17 cellular contexts compared by ENCODE assay signal in genomic region chr12:92988622-92989130, GRCh38. TPM values are rescaled to one million over a fixed set of nuclear protein-coding genes. Genes with fewer than 3 reads are reported as not detected.
A peak's percentile ranks its signal among the peaks of the same experiment; 100 is the strongest.
DNase-seq lines count a peak whose midpoint lies in the region; ATAC-seq and TF ChIP-seq lines count a peak whose summit lies in the region.
"Had no signal": no experiment of that assay in that cellular context is flagged by ENCODE, and none has a peak within 500 bp of the region (broad histone marks: within the 10 kb centered on the region; RNA-seq: fewer than 3 reads in every experiment).

No MANE protein-coding gene starts in this region.

- no peak for ATAC-seq in SK-N-SH treated with all-trans-retinoic acid at 6 μM for 48 hours
- ATAC-seq in GM21526 (IDR thresholded peaks at IDR 0.05; ENCODE audit: low FRiP score, unreplicated experiment), result peak; percentile 1
- ATAC-seq in activated naive CD8-positive, alpha-beta T cell treated with anti-CD3 and anti-CD28 coated beads, Interleukin-2, amount 50 U/mL, for 24 hours, result no peak

- TF ChIP-seq EP300 in SK-N-SH (IDR thresholded peaks at IDR 0.05; ENCODE audit: borderline replicate concordance in 1 of 2, low read depth in 1 of 2, low read length in 1 of 2), result no peak

- H3K9ac ChIP-seq in SK-N-SH (no peak overlapping the region), parathyroid adenoma (no peak overlapping the region)

- no peaks in the 10 kb centered on the region for H3K9me2 ChIP-seq in SK-N-SH

- H3K27me3 ChIP-seq in SK-N-SH (ENCODE audit: insufficient read depth), result no peaks in the 10 kb centered on the region
- H3K27me3 ChIP-seq in parathyroid adenoma (ENCODE audit: control insufficient read depth, insufficient read depth, low read length), result no peaks in the 10 kb centered on the region

- DNase-seq in SK-N-SH (no peak), activated gamma-delta T cell treated with Interleukin-2 at 50 U/mL for 16 hours (no peak), NCI-H1694 (lab: John Stamatoyannopoulos, UW) (no peak), hepatic stellate cell (ENCODE audit: low spot score) (no peak)
- no peak for DNase-seq in activated naive CD8-positive, alpha-beta T cell treated with anti-CD3 and anti-CD28 coated beads, Interleukin-2, amount 50 U/mL, for 24 hours
- DNase-seq: activated naive CD4-positive, alpha-beta T cell; cortex of kidney; DMS 273 treated with DMSO at 0.1 percent for 48 hours; kidney glomerular epithelial cell; midbrain; NCI-H187 treated with DMSO at 0.1 percent for 48 hours; NCI-H446 had no signal

- H3K9me3 ChIP-seq in SK-N-SH, result peaks cover 9% of the 10 kb centered on the region
- H3K9me3 ChIP-seq in parathyroid adenoma (ENCODE audit: control insufficient read depth, low read length), result no peaks in the 10 kb centered on the region

- no peaks in the 10 kb centered on the region for H3F3A ChIP-seq in SK-N-SH (replicated peaks; ENCODE audit: insufficient read depth)

- no peak overlapping the region for H3K4me2 ChIP-seq in SK-N-SH
- no peak overlapping the region for H3K4me2 ChIP-seq in parathyroid adenoma (ENCODE audit: low read length)
- H3K4me2 ChIP-seq: GM23338 had no signal

- H4K20me1 ChIP-seq in SK-N-SH (ENCODE audit: insufficient read depth), result no peaks in the 10 kb centered on the region

- H3K4me3 Mint-ChIP-seq in activated naive CD8-positive, alpha-beta T cell treated with anti-CD3 and anti-CD28 coated beads, Interleukin-2, amount 50 U/mL, for 24 hours, result no peak overlapping the region
- H3K4me3 Mint-ChIP-seq: GM23338, neural crest cell had no signal

- no peaks in the 10 kb centered on the region for H3K9me3 Mint-ChIP-seq in activated naive CD8-positive, alpha-beta T cell treated with anti-CD3 and anti-CD28 coated beads, Interleukin-2, amount 50 U/mL, for 24 hours

- no peak for TF ChIP-seq RAD21 in SK-N-SH (IDR thresholded peaks at IDR 0.05; ENCODE audit: low read length)

- CTCF ChIA-PET in SK-N-SH (lab: Yijun Ruan, JAX), result interaction anchor here (0.9 to 6.4 kb wide), 8 partner anchors 9 to 1113 kb away, joined by 4 to 102 read pairs (median 26); no protein-coding TSS in a partner anchor

- 48% methylated on average over 1 of the region's 1 CpG for WGBS in SK-N-SH (ENCODE audit: low lambda C conversion rate)

- H3K27me3 Mint-ChIP-seq in activated naive CD8-positive, alpha-beta T cell treated with anti-CD3 and anti-CD28 coated beads, Interleukin-2, amount 50 U/mL, for 24 hours, result no peaks in the 10 kb centered on the region

- H3K36me3 Mint-ChIP-seq in activated naive CD8-positive, alpha-beta T cell treated with anti-CD3 and anti-CD28 coated beads, Interleukin-2, amount 50 U/mL, for 24 hours (ENCODE audit: low read depth), result no peaks in the 10 kb centered on the region

- H2AFZ ChIP-seq in SK-N-SH (ENCODE audit: low read depth) (no peak overlapping the region), parathyroid adenoma (peak overlapping the region; percentile 54)

- no peak for TF ChIP-seq CTCF in SK-N-SH (IDR thresholded peaks at IDR 0.05)
- no peak for TF ChIP-seq CTCF in parathyroid adenoma (IDR thresholded peaks at IDR 0.05)

- H3K4me1 ChIP-seq in SK-N-SH (ENCODE audit: control insufficient read depth in 1 of 2, insufficient read depth in 2 of 2, low read depth in 1 of 2, low read length in 1 of 2) (peaks cover 0 to 5% of the 10 kb centered on the region in 2 experiments; a peak in 1 of 4 replicates), parathyroid adenoma (peaks cover 13% of the 10 kb centered on the region)

- H3K36me3 ChIP-seq in SK-N-SH (replicated peaks in 1 of 2; ENCODE audit: control insufficient read depth in 1 of 2, insufficient read depth in 2 of 2, low read length in 1 of 2) (no peaks in the 10 kb centered on the region), parathyroid adenoma (ENCODE audit: control insufficient read depth, insufficient read depth, low read length) (no peaks in the 10 kb centered on the region)

- H3K4me3 ChIP-seq in SK-N-SH (ENCODE audit: low read depth in 2 of 2, low read length in 1 of 2) (no peak overlapping the region), parathyroid adenoma (ENCODE audit: low read depth, low read length) (no peak overlapping the region)
- H3K4me3 ChIP-seq: GM23338 had no signal

- POLR2A ChIA-PET in SK-N-SH (lab: Yijun Ruan, JAX), result no interaction called here

- H3K27ac ChIP-seq in SK-N-SH (ENCODE audit: low read depth in 2 of 2, low read length in 1 of 2), result no peak overlapping the region; a peak in 1 of 4 replicates
- H3K27ac ChIP-seq in parathyroid adenoma, result peak overlapping the region; percentile 22

- H3K79me2 ChIP-seq in SK-N-SH (ENCODE audit: insufficient read depth) (no peaks in the 10 kb centered on the region), parathyroid adenoma (no peaks in the 10 kb centered on the region)

- peak overlapping the region; percentile 97 for H3K27ac Mint-ChIP-seq in activated naive CD8-positive, alpha-beta T cell treated with anti-CD3 and anti-CD28 coated beads, Interleukin-2, amount 50 U/mL, for 24 hours
- H3K27ac Mint-ChIP-seq: GM23338 had no signal

- H3K4me1 Mint-ChIP-seq in activated naive CD8-positive, alpha-beta T cell treated with anti-CD3 and anti-CD28 coated beads, Interleukin-2, amount 50 U/mL, for 24 hours, result peaks cover 51% of the 10 kb centered on the region

TF ChIP-seq in SK-N-SH treated with all-trans-retinoic acid at 6 μM for 48 hours, 23 proteins besides CTCF, POLR2A, EP300 and RAD21 (continues in another document):
- peak; percentile 64 for TF ChIP-seq ISL1 (CRISPR knock-in tag; IDR thresholded peaks at IDR 0.05)
- no peak for TF ChIP-seq CSRNP3 (CRISPR knock-in tag; IDR thresholded peaks at IDR 0.05)
- TF ChIP-seq GLIS3 (CRISPR knock-in tag; IDR thresholded peaks at IDR 0.05), result no peak
- TF ChIP-seq CREB5 (CRISPR knock-in tag; IDR thresholded peaks at IDR 0.05; ENCODE audit: low read depth), result no peak
- no peak for TF ChIP-seq RARB (CRISPR knock-in tag; IDR thresholded peaks at IDR 0.05)

TF ChIP-seq in SK-N-SH, 30 proteins besides CTCF, POLR2A, EP300 and RAD21 (continues in another document):
- TF ChIP-seq EZH2phosphoT487 (IDR thresholded peaks at IDR 0.05; ENCODE audit: borderline replicate concordance, low read depth) (no peak), YY1 (IDR thresholded peaks at IDR 0.05; ENCODE audit: low read depth) (no peak), FOSL2 (IDR thresholded peaks at IDR 0.05; ENCODE audit: borderline replicate concordance, low read depth) (no peak), TAF1 (IDR thresholded peaks at IDR 0.05; ENCODE audit: borderline replicate concordance, low read depth, low read length) (no peak), SMC3 (IDR thresholded peaks at IDR 0.05; ENCODE audit: low read depth, low read length) (no peak), PBX3 (IDR thresholded peaks at IDR 0.05) (no peak), GATA2 (CRISPR knock-in tag; IDR thresholded peaks at IDR 0.05) (no peak), FOXJ3 (CRISPR knock-in tag; IDR thresholded peaks at IDR 0.05) (no peak), TEAD4 (IDR thresholded peaks at IDR 0.05; ENCODE audit: borderline replicate concordance, insufficient read depth) (no peak), IRF3 (IDR thresholded peaks at IDR 0.05; ENCODE audit: low read depth, low read length) (no peak), MEF2A (IDR thresholded peaks at IDR 0.05; ENCODE audit: borderline replicate concordance, low read depth) (no peak), USF2 (IDR thresholded peaks at IDR 0.05; ENCODE audit: borderline replicate concordance, low read depth, low read length) (no peak), NFIC (IDR thresholded peaks at IDR 0.05; ENCODE audit: borderline replicate concordance) (no peak), MXI1 (IDR thresholded peaks at IDR 0.05; ENCODE audit: low read depth, low read length) (no peak), SIN3A (IDR thresholded peaks at IDR 0.05; ENCODE audit: borderline replicate concordance, low read depth, low read length) (no peak)

RNA-seq across cellular contexts. Expression of gene EEA1, which starts 59.6 kb away (rescaled TPM):
- 1.5 and 1.7 TPM in 2 replicates for polyA plus RNA-seq in SK-N-SH (2012; rRNA removed)
- polyA plus RNA-seq in SK-N-SH (2012; cell fraction: cytosol; rRNA removed), result 3.0 and 3.7 TPM in 2 replicates
- polyA plus RNA-seq in SK-N-SH (2012; cell fraction: nucleus; rRNA removed), result 0.96 and 2.5 TPM in 2 replicates
